In genomic region chrY:7017244-7018080, GRCh38 we compare ENCODE assay signal across 25 cellular contexts.
"Had no signal": no experiment of that assay in that cellular context is flagged by ENCODE, and none has a peak within 500 bp of the region (broad histone marks: within the 10 kb centered on the region; RNA-seq: fewer than 3 reads in every experiment).

No MANE protein-coding gene starts in this region.

- ATAC-seq: heart right ventricle; left colon; naive thymus-derived CD4-positive, alpha-beta T cell; sciatic nerve; stimulated activated memory B cell treated with anti-CD40 and anti-IgM and Interleukin-4, amounts not matched to agents 10 μg/mL and 1 μg/mL and 100 μg/mL, for 72 hours had no signal

- H3K9me3 Mint-ChIP-seq: dendritic cell treated with granulocyte-macrophage colony-stimulating factor and Interleukin-4, amounts not matched to agents 40 ng/mL and 50 ng/mL, for 4 days; naive thymus-derived CD4-positive, alpha-beta T cell; nephron; neural progenitor cell; stimulated activated memory B cell treated with anti-CD40 and anti-IgM and Interleukin-4, amounts not matched to agents 10 μg/mL and 1 μg/mL and 100 μg/mL, for 72 hours; stimulated activated naive CD8-positive, alpha-beta T cell treated with anti-CD3 and anti-CD28 coated beads, Interleukin-15, Interleukin-2, amounts not matched to agents 100 ng/mL and 50 ng/mL, for 24 hours had no signal

- H3K4me3 Mint-ChIP-seq: dendritic cell treated with granulocyte-macrophage colony-stimulating factor and Interleukin-4, amounts not matched to agents 40 ng/mL and 50 ng/mL, for 4 days; naive thymus-derived CD4-positive, alpha-beta T cell; nephron; neural progenitor cell; stimulated activated memory B cell treated with anti-CD40 and anti-IgM and Interleukin-4, amounts not matched to agents 10 μg/mL and 1 μg/mL and 100 μg/mL, for 72 hours; stimulated activated naive CD8-positive, alpha-beta T cell treated with anti-CD3 and anti-CD28 coated beads, Interleukin-15, Interleukin-2, amounts not matched to agents 100 ng/mL and 50 ng/mL, for 24 hours had no signal

- H3K4me1 Mint-ChIP-seq: naive thymus-derived CD4-positive, alpha-beta T cell; nephron; neural progenitor cell; stimulated activated memory B cell treated with anti-CD40 and anti-IgM and Interleukin-4, amounts not matched to agents 10 μg/mL and 1 μg/mL and 100 μg/mL, for 72 hours had no signal

- H3K27ac Mint-ChIP-seq: dendritic cell treated with granulocyte-macrophage colony-stimulating factor and Interleukin-4, amounts not matched to agents 40 ng/mL and 50 ng/mL, for 4 days; naive thymus-derived CD4-positive, alpha-beta T cell; nephron; neural progenitor cell; progenitor cell of endocrine pancreas; stimulated activated memory B cell treated with anti-CD40 and anti-IgM and Interleukin-4, amounts not matched to agents 10 μg/mL and 1 μg/mL and 100 μg/mL, for 72 hours; stimulated activated naive CD8-positive, alpha-beta T cell treated with anti-CD3 and anti-CD28 coated beads, Interleukin-15, Interleukin-2, amounts not matched to agents 100 ng/mL and 50 ng/mL, for 24 hours had no signal

- H3K27me3 Mint-ChIP-seq: dendritic cell treated with granulocyte-macrophage colony-stimulating factor and Interleukin-4, amounts not matched to agents 40 ng/mL and 50 ng/mL, for 4 days; progenitor cell of endocrine pancreas; stimulated activated memory B cell treated with anti-CD40 and anti-IgM and Interleukin-4, amounts not matched to agents 10 μg/mL and 1 μg/mL and 100 μg/mL, for 72 hours; stimulated activated naive CD8-positive, alpha-beta T cell treated with anti-CD3 and anti-CD28 coated beads, Interleukin-15, Interleukin-2, amounts not matched to agents 100 ng/mL and 50 ng/mL, for 24 hours had no signal

- H3K36me3 Mint-ChIP-seq: naive thymus-derived CD4-positive, alpha-beta T cell; neural progenitor cell; stimulated activated memory B cell treated with anti-CD40 and anti-IgM and Interleukin-4, amounts not matched to agents 10 μg/mL and 1 μg/mL and 100 μg/mL, for 72 hours had no signal

- DNase-seq: effector memory CD4-positive, alpha-beta T cell; esophagus squamous epithelium; foreskin melanocyte; glutamatergic neuron; heart right ventricle; hippocampal formation; left colon; left ventricle myocardium inferior; mammary epithelial cell; mesendoderm; midbrain; naive thymus-derived CD4-positive, alpha-beta T cell; stimulated activated CD4-positive, alpha-beta T cell treated with anti-CD3 and anti-CD28 coated beads, Interleukin-12 subunit alpha, Interleukin-12 subunit beta, amount 100 ng/mL, for 4 hours; stimulated activated CD4-positive, alpha-beta T cell treated with anti-CD3 and anti-CD28 coated beads, Interleukin-1b, Interleukin-23, amount 100 ng/mL, for 48 hours; stimulated activated CD4-positive, alpha-beta T cell treated with anti-CD3 and anti-CD28 coated beads, Interleukin-4, amount 100 ng/mL, for 24 hours; transverse colon; upper lobe of right lung; uterus had no signal
